Comparison of ENCODE assay signal across 18 cellular contexts in the genomic region with DNA sequence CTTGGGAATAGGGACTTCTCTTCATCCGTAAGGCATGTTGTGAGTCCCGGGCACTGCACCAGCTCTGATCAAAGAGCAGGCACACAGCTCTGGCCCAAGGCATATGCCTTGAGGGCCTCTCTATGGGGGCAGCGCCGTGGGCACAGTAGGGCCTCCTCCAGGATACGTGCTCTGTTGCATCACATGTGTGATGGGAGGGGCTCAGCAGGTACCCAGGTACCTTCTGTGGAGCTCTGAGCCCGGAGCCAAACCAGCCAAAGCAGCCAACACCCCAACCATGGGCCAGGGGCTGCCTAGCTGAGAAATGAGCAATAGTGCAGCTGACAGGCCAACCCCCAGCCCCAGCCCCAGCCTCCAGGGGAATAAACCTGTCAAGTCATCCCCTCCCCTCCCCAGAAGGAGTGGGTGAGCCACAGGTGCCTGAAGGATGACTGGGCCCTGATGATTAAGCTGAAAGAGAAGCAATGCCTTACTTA.
DNase-seq lines count a peak whose midpoint lies in the region; ATAC-seq and TF ChIP-seq lines count a peak whose summit lies in the region.
"Had no signal": no experiment of that assay in that cellular context is flagged by ENCODE, and none has a peak within 500 bp of the region (broad histone marks: within the 10 kb centered on the region; RNA-seq: fewer than 3 reads in every experiment).

No MANE protein-coding gene starts in this region.

- H3K23ac ChIP-seq in neuronal stem cell (ENCODE audit: low read depth, low read length, poor library complexity) = peak overlapping the region; percentile 23

- H3K4me3 ChIP-seq in coronary artery (no peak overlapping the region), neuronal stem cell (ENCODE audit: low read length in 2 of 2) (no peak overlapping the region)
- H3K4me3 ChIP-seq: cardiac muscle cell, HAP-1, vagina had no signal

- no peak overlapping the region for H2AFZ ChIP-seq in neuronal stem cell (ENCODE audit: low read length)

- TF ChIP-seq CTCF in natural killer cell (IDR thresholded peaks at IDR 0.05) (no peak), coronary artery (IDR thresholded peaks at IDR 0.05) (no peak)

- H3K4me3 Mint-ChIP-seq in natural killer cell treated with Interleukin-12 subunit alpha and Interleukin-12 subunit beta and Interleukin-15 and Interleukin-18, amount 100 ng/mL, for 72 hours = no peak overlapping the region
- no peak overlapping the region for H3K4me3 Mint-ChIP-seq in natural killer cell
- H3K4me3 Mint-ChIP-seq: activated naive CD8-positive, alpha-beta T cell; effector memory CD8-positive, alpha-beta T cell had no signal

- H3K27ac Mint-ChIP-seq in natural killer cell treated with Interleukin-12 subunit alpha and Interleukin-12 subunit beta and Interleukin-15 and Interleukin-18, amount 100 ng/mL, for 72 hours = no peak overlapping the region
- no peak overlapping the region for H3K27ac Mint-ChIP-seq in natural killer cell
- H3K27ac Mint-ChIP-seq: activated naive CD8-positive, alpha-beta T cell had no signal

- H2BK15ac ChIP-seq in neuronal stem cell (ENCODE audit: low read length) = no peak overlapping the region

- peaks cover 2% of the 10 kb centered on the region in 2 donors for H3K27me3 Mint-ChIP-seq in natural killer cell treated with Interleukin-12 subunit alpha and Interleukin-12 subunit beta and Interleukin-15 and Interleukin-18, amount 100 ng/mL, for 72 hours
- H3K27me3 Mint-ChIP-seq in natural killer cell (ENCODE audit: low read depth in 2 of 2) = peaks cover 0 to 8% of the 10 kb centered on the region in 2 donors

- WGBS in neuronal stem cell (ENCODE audit: extremely low coverage in 2 of 2, insufficient read length in 2 of 2, insufficient replicate concordance in 1 of 2), 2 donors = no CpG with 5 or more reads among the region's 6 CpGs

- H3K18ac ChIP-seq in neuronal stem cell (ENCODE audit: low read length) = peak overlapping the region; percentile 29

- peaks cover 0 to 38% (median 0%) of the 10 kb centered on the region in 3 experiments for H3K27me3 ChIP-seq in neuronal stem cell (ENCODE audit: control insufficient read depth in 3 of 3, insufficient read depth in 3 of 3, low read depth in 1 of 3, low read length in 3 of 3)
- H3K27me3 ChIP-seq: cardiac muscle cell, vagina had no signal

- H3K9ac ChIP-seq in neuronal stem cell (ENCODE audit: low read depth, low read length, poor library complexity) = no peak overlapping the region

- H2BK12ac ChIP-seq in neuronal stem cell (ENCODE audit: low read length) = no peak overlapping the region

- intact Hi-C loops in natural killer cell (cut with micrococcal nuclease) = no loop called here

- H2BK120ac ChIP-seq in neuronal stem cell (ENCODE audit: low read depth, low read length) = no peak overlapping the region

- H4K91ac ChIP-seq in neuronal stem cell (ENCODE audit: low read depth, low read length, poor library complexity) = no peak overlapping the region

- no peaks in the 10 kb centered on the region for H3K4me1 Mint-ChIP-seq in natural killer cell treated with Interleukin-12 subunit alpha and Interleukin-12 subunit beta and Interleukin-15 and Interleukin-18, amount 100 ng/mL, for 72 hours (ENCODE audit: low read depth in 2 of 2)
- H3K4me1 Mint-ChIP-seq in natural killer cell = no peaks in the 10 kb centered on the region

- H3K27ac ChIP-seq in coronary artery (no peak overlapping the region), neuronal stem cell (replicated peaks; ENCODE audit: low read length) (no peak overlapping the region)
- H3K27ac ChIP-seq: cardiac muscle cell, vagina had no signal

- H2AK5ac ChIP-seq in neuronal stem cell (ENCODE audit: low read depth, low read length) = peak overlapping the region; percentile 30

- H3K79me1 ChIP-seq in neuronal stem cell (ENCODE audit: low read depth, low read length) = no peaks in the 10 kb centered on the region

- no peaks in the 10 kb centered on the region for H3K9me3 Mint-ChIP-seq in natural killer cell treated with Interleukin-12 subunit alpha and Interleukin-12 subunit beta and Interleukin-15 and Interleukin-18, amount 100 ng/mL, for 72 hours
- no peaks in the 10 kb centered on the region for H3K9me3 Mint-ChIP-seq in natural killer cell
- H3K9me3 Mint-ChIP-seq: effector memory CD8-positive, alpha-beta T cell had no signal

- H4K8ac ChIP-seq in neuronal stem cell (ENCODE audit: low read depth, low read length) = no peak overlapping the region

- no peaks in the 10 kb centered on the region for H3K36me3 ChIP-seq in neuronal stem cell (replicated peaks in 1 of 2; ENCODE audit: control insufficient read depth in 2 of 2, insufficient read depth in 2 of 2, low read length in 2 of 2)
- H3K36me3 ChIP-seq: cardiac muscle cell, HAP-1, vagina had no signal

- H3K9me3 ChIP-seq in neuronal stem cell (replicated peaks in 1 of 2; ENCODE audit: control insufficient read depth in 2 of 2, insufficient read depth in 1 of 2, low read depth in 1 of 2, low read length in 2 of 2) = no peaks in the 10 kb centered on the region
- H3K9me3 ChIP-seq: HAP-1, vagina had no signal

- H3K14ac ChIP-seq in neuronal stem cell (ENCODE audit: low read length) = no peak overlapping the region

- no peak for ATAC-seq in natural killer cell treated with Interleukin-12 subunit alpha and Interleukin-12 subunit beta and Interleukin-15 and Interleukin-18, amount 100 ng/mL, for 72 hours
- ATAC-seq in natural killer cell (no peak), GM18858 (IDR thresholded peaks at IDR 0.05; ENCODE audit: unreplicated experiment) (no peak), GM19463 (IDR thresholded peaks at IDR 0.05; ENCODE audit: unreplicated experiment) (no peak), GM19023 (IDR thresholded peaks at IDR 0.05; ENCODE audit: unreplicated experiment) (no peak)
- ATAC-seq: effector memory CD8-positive, alpha-beta T cell had no signal

- DNase-seq in natural killer cell treated with Interleukin-12 subunit alpha and Interleukin-12 subunit beta and Interleukin-15 and Interleukin-18, amount 100 ng/mL, for 72 hours (ENCODE audit: low spot score) = peak; percentile 25
- no peak for DNase-seq in natural killer cell
- peak; percentile 68 for DNase-seq in coronary artery (ENCODE audit: low spot score)
- no peak for DNase-seq in neuronal stem cell (ENCODE audit: low spot score)
- DNase-seq in DMS79 (lab: John Stamatoyannopoulos, UW) = no peak
- DNase-seq: activated CD4-positive, alpha-beta T cell treated with anti-CD3 and anti-CD28 coated beads, Interleukin-2, amount 50 U/mL, for 1 hour; activated T-cell treated with anti-CD3 and anti-CD28 coated beads for 4 hours; effector memory CD8-positive, alpha-beta T cell; stimulated activated CD4-positive, alpha-beta T cell treated with anti-CD3 and anti-CD28 coated beads, Interleukin-12 subunit alpha, Interleukin-12 subunit beta, amount 100 ng/mL, for 4 hours; stimulated activated naive CD4-positive, alpha-beta T cell; T-helper 9 cell had no signal

- H3K36me3 Mint-ChIP-seq in natural killer cell treated with Interleukin-12 subunit alpha and Interleukin-12 subunit beta and Interleukin-15 and Interleukin-18, amount 100 ng/mL, for 72 hours = no peaks in the 10 kb centered on the region
- H3K36me3 Mint-ChIP-seq in natural killer cell = no peaks in the 10 kb centered on the region
- H3K36me3 Mint-ChIP-seq: activated naive CD8-positive, alpha-beta T cell had no signal

- H3K4ac ChIP-seq in neuronal stem cell (ENCODE audit: low read length) = no peak overlapping the region

- no peak overlapping the region for H3K4me2 ChIP-seq in neuronal stem cell (ENCODE audit: insufficient read depth, low read length, poor library complexity, severe bottlenecking)

- no peak overlapping the region for H2BK5ac ChIP-seq in neuronal stem cell (ENCODE audit: low read length)

- H3K4me1 ChIP-seq in neuronal stem cell (ENCODE audit: control insufficient read depth in 2 of 2, insufficient read depth in 1 of 2, low read depth in 1 of 2, low read length in 2 of 2) = no peaks in the 10 kb centered on the region
- H3K4me1 ChIP-seq: HAP-1, vagina had no signal

Comparison
In these comparisons a context has a peak if more than half of its experiments do, and no peak if none do; other contexts are left out.
1. DNase-seq: peak in natural killer cell treated with Interleukin-12 subunit alpha and Interleukin-12 subunit beta and Interleukin-15 and Interleukin-18, amount 100 ng/mL, for 72 hours (single experiment) and coronary artery (single experiment); none in natural killer cell (single experiment), neuronal stem cell (single experiment) and DMS79 (single experiment).